ENCODE assay signal across 19 cellular contexts in the genomic region with DNA sequence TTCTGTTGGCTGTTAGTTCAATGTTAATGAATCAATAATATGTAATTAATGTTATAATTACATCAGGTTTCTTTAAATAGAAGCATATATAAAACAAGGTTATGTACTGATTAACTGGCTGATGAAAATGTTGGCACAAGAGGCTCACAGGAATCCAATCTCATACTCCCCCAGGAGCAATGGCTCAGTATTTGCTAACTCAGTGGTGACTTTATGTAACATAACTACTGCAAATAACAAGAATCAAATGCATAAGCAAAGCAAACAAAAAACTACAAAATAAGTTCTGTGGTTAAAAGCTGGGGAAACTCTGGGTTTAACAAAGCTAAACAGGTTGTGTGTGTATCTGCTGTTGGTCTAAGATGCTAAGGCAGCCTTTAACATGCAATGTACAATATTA.
"Had no signal": no experiment of that assay in that cellular context is flagged by ENCODE, and none has a peak within 500 bp of the region (broad histone marks: within the 10 kb centered on the region; RNA-seq: fewer than 3 reads in every experiment).

No MANE protein-coding gene starts in this region.

- FAIRE-seq: bronchial epithelial cell had no signal

- H3K4me2 ChIP-seq: smooth muscle cell had no signal

- H3K27ac ChIP-seq: esophagus muscularis mucosa, gastroesophageal sphincter, heart left ventricle, prostate gland, stomach, vagina had no signal

- ATAC-seq: gastroesophageal sphincter, heart left ventricle, left ventricle myocardium superior, mucosa of descending colon, right cardiac atrium, WTC11 had no signal

- H3K36me3 ChIP-seq: prostate gland had no signal

- H3K27me3 ChIP-seq: esophagus muscularis mucosa, gastroesophageal sphincter, heart left ventricle, stomach, vagina had no signal

- H3K4me3 ChIP-seq: esophagus muscularis mucosa, gastroesophageal sphincter, heart left ventricle, mucosa of descending colon, prostate gland, smooth muscle cell, stomach, vagina had no signal

- DNase-seq: activated CD4-positive, alpha-beta T cell treated with anti-CD3 and anti-CD28 coated beads, Interleukin-2, amount 50 U/mL, for 48 hours; activated gamma-delta T cell treated with Interleukin-2 at 50 U/mL for 16 hours; activated T-cell treated with anti-CD3 and anti-CD28 coated beads for 4 hours; effector CD4-positive, alpha-beta T cell; heart left ventricle; left ventricle myocardium superior; mucosa of descending colon; naive B cell; right cardiac atrium; stimulated activated CD4-positive, alpha-beta T cell treated with anti-CD3 and anti-CD28 coated beads, Interleukin-4, amount 100 ng/mL, for 1 hour; stomach; trophoblast cell had no signal

- H3K4me1 ChIP-seq: esophagus muscularis mucosa, gastroesophageal sphincter, heart left ventricle, prostate gland, stomach, vagina had no signal

- H3K9me3 ChIP-seq: esophagus muscularis mucosa, gastroesophageal sphincter, heart left ventricle, mucosa of descending colon, prostate gland, stomach, vagina had no signal
